In genomic region chr13:49400755-49401659, GRCh38 we compare ENCODE assay signal across 8 cellular contexts. TPM values are rescaled to one million over a fixed set of nuclear protein-coding genes. Genes with fewer than 3 reads are reported as not detected.
DNase-seq lines count a peak whose midpoint lies in the region; ATAC-seq and TF ChIP-seq lines count a peak whose summit lies in the region.

No MANE protein-coding gene starts in this region.

- TF ChIP-seq CTCF in vagina (IDR thresholded peaks at IDR 0.05) (no peak), RWPE1 (conservative IDR thresholded peaks at IDR 0.05; ENCODE audit: low read depth) (no peak)

- CTCF ChIA-PET in RWPE1 (lab: Yijun Ruan, JAX) = interaction anchor here (0.6 kb wide), 1 partner anchor 54 kb away, joined by 3 read pairs; no protein-coding TSS in a partner anchor

- peaks cover 16% of the 10 kb centered on the region for H3K4me1 ChIP-seq in mesodermal cell (ENCODE audit: control insufficient read depth, insufficient read depth, low read length, poor library complexity, severe bottlenecking)
- H3K4me1 ChIP-seq in vagina = peaks cover 36% of the 10 kb centered on the region

- WGBS in mesodermal cell (ENCODE audit: insufficient coverage in 2 of 2), 2 experiments = 38 to 46% methylated on average over 3 to 5 of the region's 7 CpGs

- POLR2A ChIA-PET in RWPE1 (lab: Yijun Ruan, JAX; ENCODE audit: low non-redundant PET) = no interaction called here

- H3K9me3 ChIP-seq in mesodermal cell (ENCODE audit: control insufficient read depth, low read length) (peaks cover 9% of the 10 kb centered on the region), vagina (peaks cover 7% of the 10 kb centered on the region)

- H3K27me3 ChIP-seq in vagina = no peaks in the 10 kb centered on the region

- H3K27ac ChIP-seq in mesodermal cell (ENCODE audit: low read depth, low read length, severe bottlenecking) (peak overlapping the region; percentile 83), vagina (peak overlapping the region; percentile 83), RWPE1 (no peak overlapping the region)

- peak in 1 of 2 donors; percentile 18 for TF ChIP-seq POLR2A in vagina (IDR thresholded peaks at IDR 0.05)

- ATAC-seq in GM18502 (IDR thresholded peaks at IDR 0.05; ENCODE audit: poor library complexity, unreplicated experiment) (peak; percentile 83), HG03175 (IDR thresholded peaks at IDR 0.05; ENCODE audit: unreplicated experiment) (no peak)

- H3K4me3 ChIP-seq in mesodermal cell (ENCODE audit: extremely low read depth, insufficient read depth, low read length, poor library complexity, severe bottlenecking) (peak overlapping the region; percentile 32), vagina (peak overlapping the region; percentile 38 to 43)

- H3K36me3 ChIP-seq in mesodermal cell (ENCODE audit: control insufficient read depth, insufficient read depth, low read length) = no peaks in the 10 kb centered on the region
- peaks cover 0 to 4% of the 10 kb centered on the region in 2 donors for H3K36me3 ChIP-seq in vagina

- peak; percentile 17 for DNase-seq in M059J (ENCODE audit: low read depth)
- DNase-seq in dedifferentiated amniotic fluid mesenchymal stem cell (ENCODE audit: extremely low spot score) = peak; percentile 68
- DNase-seq in vagina (ENCODE audit: extremely low spot score in 2 of 2) = no peak
- DNase-seq in NCI-H524 treated with DMSO at 0.1 percent for 48 hours (lab: John Stamatoyannopoulos, UW) = no peak
- DNase-seq in RWPE1 (ENCODE audit: low spot score) = no peak

- intact Hi-C loops in vagina (cut with DNase I) = no loop called here

RNA-seq across cellular contexts. Expression of gene CAB39L, which starts 42.9 kb away (rescaled TPM):
- 0.94 and 3.1 TPM in 2 replicates for total RNA-seq in M059J (2014; rRNA removed; shearing (Covaris generic))
- 19.5 TPM for polyA plus RNA-seq in mesodermal cell (2013, experiment 1 of 2)
- polyA plus RNA-seq in mesodermal cell (2013, experiment 2 of 2) = 28.4 TPM
- 31.7 TPM for total RNA-seq in vagina

RNA-seq across cellular contexts. Expression of gene SETDB2, which starts 43.1 kb away (rescaled TPM):
- total RNA-seq in M059J (2014; rRNA removed; shearing (Covaris generic)) = 4.9 and 8.0 TPM in 2 replicates
- polyA plus RNA-seq in mesodermal cell (2013, experiment 1 of 2) = 5.4 TPM
- polyA plus RNA-seq in mesodermal cell (2013, experiment 2 of 2) = 6.5 TPM
- 8.6 TPM for total RNA-seq in vagina

Comparison
In these comparisons a context has a peak if more than half of its experiments do, and no peak if none do; other contexts are left out.
1. DNase-seq: peak in M059J (single experiment) and dedifferentiated amniotic fluid mesenchymal stem cell (single experiment); none in vagina (0 of 2), NCI-H524 treated with DMSO at 0.1 percent for 48 hours (single experiment) and RWPE1 (single experiment).